ENCODE assay signal across 10 cellular contexts in genomic region chr18:48938827-48939367, GRCh38.
DNase-seq lines count a peak whose midpoint lies in the region.
"Had no signal": no experiment of that assay in that cellular context is flagged by ENCODE, and none has a peak within 500 bp of the region (broad histone marks: within the 10 kb centered on the region; RNA-seq: fewer than 3 reads in every experiment).

No MANE protein-coding gene starts in this region.

- DNase-seq in DMS 273 (lab: John Stamatoyannopoulos, UW; ENCODE audit: unreplicated experiment) (peak; percentile 32), DMS 273 treated with DMSO at 0.1 percent for 48 hours (lab: John Stamatoyannopoulos, UW) (no peak), caudate nucleus (lab: John Stamatoyannopoulos, UW) (peak in 7 of 61 donors; percentile 27 to 71 (median 32)), substantia nigra (lab: John Stamatoyannopoulos, UW) (peak in 1 of 49 donors; percentile 56), 8988T (no peak), NCI-H2196 (lab: John Stamatoyannopoulos, UW; ENCODE audit: unreplicated experiment) (no peak), DMS114 treated with DMSO at 0.1 percent for 48 hours (lab: John Stamatoyannopoulos, UW; ENCODE audit: unreplicated experiment) (no peak)
- DNase-seq: NCI-H345, T-helper 9 cell had no signal

- H3K27ac ChIP-seq in caudate nucleus (ENCODE audit: low read depth, low read length), result peak overlapping the region; percentile 21
- peak overlapping the region; percentile 48 for H3K27ac ChIP-seq in layer of hippocampus (ENCODE audit: low read depth, low read length)
- peak overlapping the region; percentile 70 for H3K27ac ChIP-seq in substantia nigra (ENCODE audit: low read depth, low read length, poor library complexity, severe bottlenecking)

- no peaks in the 10 kb centered on the region for H3K27me3 ChIP-seq in layer of hippocampus (ENCODE audit: control insufficient read depth, insufficient read depth, low read length)
